7 cellular contexts compared by ENCODE assay signal in genomic region chr3:14226351-14226750, GRCh38. TPM values are rescaled to one million over a fixed set of nuclear protein-coding genes. Genes with fewer than 3 reads are reported as not detected.
DNase-seq lines count a peak whose midpoint lies in the region; ATAC-seq, FAIRE-seq and TF ChIP-seq lines count a peak whose summit lies in the region.
"Not testable (repeated sequence)": the region's sequence is repeated elsewhere in the genome, so short reads cannot be mapped to it uniquely, and the experiment has no call there.

No MANE protein-coding gene starts in this region.

- CTCF ChIA-PET in Caco-2 (lab: Charles Lee) (interaction anchor here (1.5 to 2.2 kb wide), 2 partner anchors 23 to 48 kb away, joined by 4 to 10 read pairs; partner anchors contain the start of genes LSM3 and XPC), IMR-90 (lab: Yijun Ruan, JAX) (interaction anchor here (0.7 kb wide), 1 partner anchor 34 kb away, joined by 3 read pairs; no protein-coding TSS in a partner anchor)

- H3K36me3 Mint-ChIP-seq in Caco-2 (ENCODE audit: insufficient read depth, unreplicated experiment), result peaks cover 41% of the 10 kb centered on the region
- H3K36me3 Mint-ChIP-seq in endodermal cell (ENCODE audit: low read depth), result not testable (repeated sequence)

- peak overlapping the region; percentile 51; the same call in 1 of the 2 replicates for H2BK20ac ChIP-seq in IMR-90 (ENCODE audit: low read depth, low read length)

- peak overlapping the region; percentile 96 for H3K27ac Mint-ChIP-seq in Caco-2 (ENCODE audit: unreplicated experiment)
- not testable (repeated sequence) for H3K27ac Mint-ChIP-seq in endodermal cell

- not testable (repeated sequence) for H2BK5ac ChIP-seq in IMR-90 (ENCODE audit: low read depth, low read length, poor library complexity, severe bottlenecking)

- not testable (repeated sequence) for TF ChIP-seq RAD21 in IMR-90 (IDR thresholded peaks at IDR 0.05; ENCODE audit: low read length)

- BruUV-seq in Caco-2 (replicated peaks; lab: Mats Ljungman, UMichigan); IMR-90 (replicated peaks; lab: Mats Ljungman, UMichigan): not testable (repeated sequence)

- not testable (repeated sequence) for H2BK120ac ChIP-seq in IMR-90 (ENCODE audit: low read depth, low read length)

- H3K56ac ChIP-seq in IMR-90 (ENCODE audit: extremely low read depth, insufficient read depth, low read length), result not testable (repeated sequence)

- H3K27me3 Mint-ChIP-seq in Caco-2 (ENCODE audit: insufficient read depth, unreplicated experiment), result not testable (repeated sequence)
- H3K27me3 Mint-ChIP-seq in endodermal cell (ENCODE audit: insufficient read depth), result peaks cover 90% of the 10 kb centered on the region

- no CpG with 5 or more reads among the region's 3 CpGs for WGBS in IMR-90 (ENCODE audit: extremely low coverage in 2 of 2, insufficient read length in 1 of 2), 2 experiments
- WGBS in endodermal cell (ENCODE audit: insufficient coverage in 1 of 2, insufficient read length in 1 of 2), 2 experiments, result 83 to 88% methylated on average over 3 of the region's 3 CpGs
- 17 to 57% (median 33%) methylated on average over 3 of the region's 3 CpGs for WGBS in small intestine, 3 donors

- not testable (repeated sequence) for H4K5ac ChIP-seq in IMR-90 (ENCODE audit: low read depth, low read length)

- H3K4me1 ChIP-seq in Caco-2, result peaks cover 83% of the 10 kb centered on the region
- peaks cover 29% of the 10 kb centered on the region for H3K4me1 ChIP-seq in IMR-90 (ENCODE audit: control insufficient read depth, insufficient read depth, low read length)
- not testable (repeated sequence) for H3K4me1 ChIP-seq in endodermal cell (ENCODE audit: control insufficient read depth, insufficient read depth, low read length); small intestine (ENCODE audit: control insufficient read depth in 2 of 2, insufficient read depth in 1 of 2, low read depth in 1 of 2, low read length in 1 of 2)
- H3K4me1 ChIP-seq in mucosa of descending colon (ENCODE audit: low read depth), result peaks cover 30% of the 10 kb centered on the region

- not testable (repeated sequence) for H2AK9ac ChIP-seq in IMR-90 (replicated peaks; ENCODE audit: low read depth, low read length, poor library complexity)

- not testable (repeated sequence) for H3K4me3 ChIP-seq in Caco-2 (ENCODE audit: low read depth, low read length); IMR-90 (ENCODE audit: insufficient read depth, low read depth, low read length); endodermal cell (ENCODE audit: low read length); mucosa of descending colon; small intestine (ENCODE audit: low read depth in 1 of 2, low read length in 2 of 2)

- not testable (repeated sequence) for H3K36me3 ChIP-seq in Caco-2 (ENCODE audit: control insufficient read depth, insufficient read depth, low read length); IMR-90 (ENCODE audit: control insufficient read depth, insufficient read depth, low read length); endodermal cell (ENCODE audit: control insufficient read depth, insufficient read depth, low read length); mucosa of descending colon (ENCODE audit: low read depth); small intestine (ENCODE audit: control insufficient read depth in 2 of 2, insufficient read depth in 2 of 2, low read length in 2 of 2)

- DNase-seq in Caco-2, IMR-90: not testable (repeated sequence)
- DNase-seq in endodermal cell (peak; percentile 33), islet precursor cell (peak; percentile 41), mucosa of descending colon (peak in 1 of 3 donors; percentile 51), small intestine (peak; percentile 63)

- H3K9me1 ChIP-seq in IMR-90 (ENCODE audit: insufficient read depth, low read length), result peaks cover 18% of the 10 kb centered on the region

- H3K27me3 ChIP-seq in Caco-2 (replicated peaks; ENCODE audit: control insufficient read depth, insufficient read depth, low read length); IMR-90 (ENCODE audit: control insufficient read depth, insufficient read depth, low read length); small intestine (ENCODE audit: control insufficient read depth in 2 of 2, insufficient read depth in 2 of 2, low read length in 2 of 2): not testable (repeated sequence)
- H3K27me3 ChIP-seq in endodermal cell (ENCODE audit: control insufficient read depth, insufficient read depth, low read length, poor library complexity, severe bottlenecking), result peaks cover 85% of the 10 kb centered on the region

- H3K9me3 Mint-ChIP-seq in Caco-2 (ENCODE audit: unreplicated experiment), result peaks cover 34% of the 10 kb centered on the region
- H3K9me3 Mint-ChIP-seq in endodermal cell, result peaks cover 23% of the 10 kb centered on the region

- H4K8ac ChIP-seq in IMR-90 (ENCODE audit: low read depth in 2 of 2, low read length in 2 of 2), result not testable (repeated sequence)

- POLR2A ChIA-PET in Caco-2 (lab: Charles Lee), result interaction anchor here (0.8 to 1.5 kb wide), 2 partner anchors 23 to 39 kb away, joined by 3 to 6 read pairs; no protein-coding TSS in a partner anchor
- POLR2A ChIA-PET in IMR-90 (lab: Charles Lee; ENCODE audit: unreplicated experiment), result not testable (repeated sequence)

- H3K18ac ChIP-seq in IMR-90 (ENCODE audit: low read depth, low read length), result not testable (repeated sequence)

- H3K4me3 Mint-ChIP-seq in Caco-2 (ENCODE audit: unreplicated experiment), result peak overlapping the region; percentile 81
- not testable (repeated sequence) for H3K4me3 Mint-ChIP-seq in endodermal cell

- not testable (repeated sequence) for H3K14ac ChIP-seq in IMR-90 (replicated peaks; ENCODE audit: low read depth, low read length)

- not testable (repeated sequence) for H4K20me1 ChIP-seq in IMR-90 (ENCODE audit: insufficient read depth, low read length)

- not testable (repeated sequence) for H3K23ac ChIP-seq in IMR-90 (ENCODE audit: low read depth, low read length)

- dilution Hi-C loops in IMR-90 (cut with HindIII; ENCODE audit: low sequenced_read_pairs, unreplicated experiment), result not testable (repeated sequence)

- H3K4me1 Mint-ChIP-seq in Caco-2 (ENCODE audit: low read depth, unreplicated experiment) (peaks cover 70% of the 10 kb centered on the region), endodermal cell (peaks cover 12% of the 10 kb centered on the region)

- peaks cover 15% of the 10 kb centered on the region for H3K9me3 ChIP-seq in Caco-2
- not testable (repeated sequence) for H3K9me3 ChIP-seq in IMR-90 (ENCODE audit: control insufficient read depth, insufficient read depth, low read length); endodermal cell (ENCODE audit: control insufficient read depth, low read length); mucosa of descending colon; small intestine (ENCODE audit: control insufficient read depth, low read depth)

- H3K79me1 ChIP-seq in IMR-90 (ENCODE audit: low read depth in 1 of 2, low read length in 2 of 2), result not testable (repeated sequence)

- H3K4ac ChIP-seq in IMR-90 (ENCODE audit: low read depth, low read length), result peak overlapping the region; percentile 52; the same call in 1 of the 2 replicates

- H2AK5ac ChIP-seq in IMR-90 (ENCODE audit: low read depth, low read length), result not testable (repeated sequence)

- H3K27ac ChIP-seq in IMR-90 (ENCODE audit: insufficient read depth, low read length); endodermal cell (ENCODE audit: low read depth, low read length): not testable (repeated sequence)
- H3K27ac ChIP-seq in small intestine (ENCODE audit: low read depth in 1 of 2, low read length in 1 of 2), result peak overlapping the region; percentile 22 to 63

- not testable (repeated sequence) for TF ChIP-seq CTCF in Caco-2 (IDR thresholded peaks at IDR 0.05; ENCODE audit: insufficient read depth in 1 of 2, low read depth in 1 of 2, low read length in 1 of 2, severe bottlenecking in 1 of 2, unreplicated experiment in 1 of 2); IMR-90 (conservative IDR thresholded peaks at IDR 0.05; ENCODE audit: low read depth, low read length); endodermal cell (conservative IDR thresholded peaks at IDR 0.05); mucosa of descending colon (IDR thresholded peaks at IDR 0.05)

- in situ Hi-C loops in IMR-90 (cut with MboI; ENCODE audit: low sequenced_read_pairs), result not testable (repeated sequence)

- not testable (repeated sequence) for H3K4me2 ChIP-seq in IMR-90 (ENCODE audit: low read depth, low read length)

- not testable (repeated sequence) for ATAC-seq in IMR-90 (ENCODE audit: low read depth)
- peak; percentile 27 for ATAC-seq in mucosa of descending colon

- not testable (repeated sequence) for TF ChIP-seq POLR2A in IMR-90 (IDR thresholded peaks at IDR 0.05; ENCODE audit: low read depth, low read length)

- FAIRE-seq in TTC549 (lab: Jason Lieb, UNC), result peak; percentile 99
- FAIRE-seq in small intestine (lab: Jason Lieb, UNC), result not testable (repeated sequence)

- not testable (repeated sequence) for H3K9ac ChIP-seq in IMR-90 (ENCODE audit: low read depth, low read length); endodermal cell (ENCODE audit: extremely low read depth, low read length, poor library complexity, severe bottlenecking)

- not testable (repeated sequence) for H4K91ac ChIP-seq in IMR-90 (ENCODE audit: insufficient read depth, low read depth, low read length)

- H2BK15ac ChIP-seq in IMR-90 (ENCODE audit: low read depth, low read length), result 0 out of 3 replicates have a peak overlapping the region, but pooled peaks have one; percentile 41

- intact Hi-C loops in Caco-2 (cut with micrococcal nuclease; ENCODE audit: unreplicated experiment); IMR-90 (cut with micrococcal nuclease); mucosa of descending colon (cut with DNase I, micrococcal nuclease): not testable (repeated sequence)

- H2AFZ ChIP-seq in IMR-90 (replicated peaks; ENCODE audit: low read length, poor library complexity), result not testable (repeated sequence)

RNA-seq across cellular contexts. Expression of gene LSM3, which starts 47.7 kb away (rescaled TPM):
- 19.1 and 20.5 TPM in 2 replicates for total RNA-seq in Caco-2 (2022)
- total RNA-seq in IMR-90 (2012; rRNA removed), result 3.4 and 14.2 TPM in 2 replicates
- polyA plus RNA-seq in IMR-90 (2012; rRNA removed), result 10.0 and 11.5 TPM in 2 replicates
- 0.87 and 1.00 TPM in 2 replicates for polyA plus RNA-seq in IMR-90 (2012; cell fraction: cytosol; rRNA removed)
- polyA plus RNA-seq in IMR-90 (2012; cell fraction: nucleus; rRNA removed; ENCODE audit: low replicate concordance), result 0.20 and 1.8 TPM in 2 replicates
- 10 to 100 TPM; 18.1 to 19.7 TPM for total RNA-seq in endodermal cell
- polyA plus RNA-seq in endodermal cell (2013, experiment 1 of 2), result 21.2 TPM
- 21.9 TPM for polyA plus RNA-seq in endodermal cell (2013, experiment 2 of 2)
- total RNA-seq in mucosa of descending colon, result 10 to 100 TPM in 1 of 3 donors, 1 to 10 TPM in 2; 8.3 to 13.1 (median 9.8) TPM
- 10 to 100 TPM; 13.0 to 18.4 (median 14.3) TPM for polyA plus RNA-seq in small intestine

RNA-seq across cellular contexts. Expression of gene XPC, which starts 48.0 kb away (rescaled TPM):
- total RNA-seq in Caco-2 (2022), result 31.0 and 33.1 TPM in 2 replicates
- total RNA-seq in IMR-90 (2012; rRNA removed), result 40.5 and 48.8 TPM in 2 replicates
- polyA plus RNA-seq in IMR-90 (2012; rRNA removed), result 27.6 and 30.9 TPM in 2 replicates
- polyA plus RNA-seq in IMR-90 (2012; cell fraction: cytosol; rRNA removed), result 17.6 and 18.4 TPM in 2 replicates
- 62.0 and 94.0 TPM in 2 replicates for polyA plus RNA-seq in IMR-90 (2012; cell fraction: nucleus; rRNA removed; ENCODE audit: low replicate concordance)
- total RNA-seq in endodermal cell, result 10 to 100 TPM; 33.0 to 40.0 TPM
- 37.6 TPM for polyA plus RNA-seq in endodermal cell (2013, experiment 1 of 2)
- 34.9 TPM for polyA plus RNA-seq in endodermal cell (2013, experiment 2 of 2)
- 10 to 100 TPM; 22.4 to 30.6 (median 26.9) TPM for total RNA-seq in mucosa of descending colon
- 10 to 100 TPM; 17.3 to 25.5 (median 23.2) TPM for polyA plus RNA-seq in small intestine
